Comparison of ENCODE assay signal across 1 cellular context in genomic region chr19:10580979-10581631, GRCh38.
TF ChIP-seq lines count a peak whose summit lies in the region.

No MANE protein-coding gene starts in this region.

TF ChIP-seq in GM23338, 12 proteins besides CTCF, POLR2A, EP300 and RAD21:
- TF ChIP-seq, protein P1, sequence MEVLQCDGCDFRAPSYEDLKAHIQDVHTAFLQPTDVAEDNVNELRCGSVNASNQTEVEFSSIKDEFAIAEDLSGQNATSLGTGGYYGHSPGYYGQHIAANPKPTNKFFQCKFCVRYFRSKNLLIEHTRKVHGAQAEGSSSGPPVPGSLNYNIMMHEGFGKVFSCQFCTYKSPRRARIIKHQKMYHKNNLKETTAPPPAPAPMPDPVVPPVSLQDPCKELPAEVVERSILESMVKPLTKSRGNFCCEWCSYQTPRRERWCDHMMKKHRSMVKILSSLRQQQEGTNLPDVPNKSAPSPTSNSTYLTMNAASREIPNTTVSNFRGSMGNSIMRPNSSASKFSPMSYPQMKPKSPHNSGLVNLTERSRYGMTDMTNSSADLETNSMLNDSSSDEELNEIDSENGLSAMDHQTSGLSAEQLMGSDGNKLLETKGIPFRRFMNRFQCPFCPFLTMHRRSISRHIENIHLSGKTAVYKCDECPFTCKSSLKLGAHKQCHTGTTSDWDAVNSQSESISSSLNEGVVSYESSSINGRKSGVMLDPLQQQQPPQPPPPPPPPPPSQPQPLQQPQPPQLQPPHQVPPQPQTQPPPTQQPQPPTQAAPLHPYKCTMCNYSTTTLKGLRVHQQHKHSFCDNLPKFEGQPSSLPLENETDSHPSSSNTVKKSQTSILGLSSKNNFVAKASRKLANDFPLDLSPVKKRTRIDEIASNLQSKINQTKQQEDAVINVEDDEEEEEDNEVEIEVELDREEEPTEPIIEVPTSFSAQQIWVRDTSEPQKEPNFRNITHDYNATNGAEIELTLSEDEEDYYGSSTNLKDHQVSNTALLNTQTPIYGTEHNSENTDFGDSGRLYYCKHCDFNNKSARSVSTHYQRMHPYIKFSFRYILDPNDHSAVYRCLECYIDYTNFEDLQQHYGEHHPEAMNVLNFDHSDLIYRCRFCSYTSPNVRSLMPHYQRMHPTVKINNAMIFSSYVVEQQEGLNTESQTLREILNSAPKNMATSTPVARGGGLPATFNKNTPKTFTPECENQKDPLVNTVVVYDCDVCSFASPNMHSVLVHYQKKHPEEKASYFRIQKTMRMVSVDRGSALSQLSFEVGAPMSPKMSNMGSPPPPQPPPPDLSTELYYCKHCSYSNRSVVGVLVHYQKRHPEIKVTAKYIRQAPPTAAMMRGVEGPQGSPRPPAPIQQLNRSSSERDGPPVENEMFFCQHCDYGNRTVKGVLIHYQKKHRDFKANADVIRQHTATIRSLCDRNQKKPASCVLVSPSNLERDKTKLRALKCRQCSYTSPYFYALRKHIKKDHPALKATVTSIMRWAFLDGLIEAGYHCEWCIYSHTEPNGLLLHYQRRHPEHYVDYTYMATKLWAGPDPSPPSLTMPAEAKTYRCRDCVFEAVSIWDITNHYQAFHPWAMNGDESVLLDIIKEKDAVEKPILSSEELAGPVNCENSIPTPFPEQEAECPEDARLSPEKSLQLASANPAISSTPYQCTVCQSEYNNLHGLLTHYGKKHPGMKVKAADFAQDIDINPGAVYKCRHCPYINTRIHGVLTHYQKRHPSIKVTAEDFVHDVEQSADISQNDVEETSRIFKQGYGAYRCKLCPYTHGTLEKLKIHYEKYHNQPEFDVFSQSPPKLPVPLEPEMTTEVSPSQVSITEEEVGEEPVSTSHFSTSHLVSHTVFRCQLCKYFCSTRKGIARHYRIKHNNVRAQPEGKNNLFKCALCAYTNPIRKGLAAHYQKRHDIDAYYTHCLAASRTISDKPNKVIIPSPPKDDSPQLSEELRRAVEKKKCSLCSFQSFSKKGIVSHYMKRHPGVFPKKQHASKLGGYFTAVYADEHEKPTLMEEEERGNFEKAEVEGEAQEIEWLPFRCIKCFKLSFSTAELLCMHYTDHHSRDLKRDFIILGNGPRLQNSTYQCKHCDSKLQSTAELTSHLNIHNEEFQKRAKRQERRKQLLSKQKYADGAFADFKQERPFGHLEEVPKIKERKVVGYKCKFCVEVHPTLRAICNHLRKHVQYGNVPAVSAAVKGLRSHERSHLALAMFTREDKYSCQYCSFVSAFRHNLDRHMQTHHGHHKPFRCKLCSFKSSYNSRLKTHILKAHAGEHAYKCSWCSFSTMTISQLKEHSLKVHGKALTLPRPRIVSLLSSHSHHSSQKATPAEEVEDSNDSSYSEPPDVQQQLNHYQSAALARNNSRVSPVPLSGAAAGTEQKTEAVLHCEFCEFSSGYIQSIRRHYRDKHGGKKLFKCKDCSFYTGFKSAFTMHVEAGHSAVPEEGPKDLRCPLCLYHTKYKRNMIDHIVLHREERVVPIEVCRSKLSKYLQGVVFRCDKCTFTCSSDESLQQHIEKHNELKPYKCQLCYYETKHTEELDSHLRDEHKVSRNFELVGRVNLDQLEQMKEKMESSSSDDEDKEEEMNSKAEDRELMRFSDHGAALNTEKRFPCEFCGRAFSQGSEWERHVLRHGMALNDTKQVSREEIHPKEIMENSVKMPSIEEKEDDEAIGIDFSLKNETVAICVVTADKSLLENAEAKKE (CRISPR knock-in tag; IDR thresholded peaks at IDR 0.05): no peak
- TF ChIP-seq NANOG (IDR thresholded peaks at IDR 0.05; ENCODE audit: borderline replicate concordance) (no peak), CREB1 (CRISPR knock-in tag; IDR thresholded peaks at IDR 0.05; ENCODE audit: low read depth) (peak; percentile 25; the same call in 1 of the 2 replicates), REST (IDR thresholded peaks at IDR 0.05; ENCODE audit: unreplicated experiment) (no peak), EZH2phosphoT487 (IDR thresholded peaks at IDR 0.05; ENCODE audit: unreplicated experiment) (no peak)
